Comparison of ENCODE assay signal across 1 cellular context in the genomic region with DNA sequence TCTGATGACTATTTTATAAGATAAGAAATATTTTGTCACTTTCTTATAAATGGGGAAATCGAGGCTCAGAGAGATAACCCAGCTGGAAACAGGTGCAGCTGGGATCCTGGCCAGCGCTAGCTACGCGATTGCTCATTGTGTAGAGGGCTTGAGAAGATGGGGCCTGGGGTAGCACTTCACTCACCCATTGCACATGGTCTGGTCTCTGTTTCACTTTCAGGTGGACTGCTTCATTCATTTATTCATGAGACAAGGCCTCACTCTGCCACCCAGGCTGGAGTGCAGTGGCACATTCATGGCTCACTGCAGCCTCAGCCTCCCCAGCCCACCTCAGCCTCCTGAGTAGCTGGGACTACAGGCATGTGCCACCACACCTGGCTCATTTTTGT.
TF ChIP-seq lines count a peak whose summit lies in the region.

No MANE protein-coding gene starts in this region.

TF ChIP-seq in GM23338, 12 proteins besides CTCF, POLR2A, EP300 and RAD21 (continued from another document):
- TF ChIP-seq, protein P1, sequence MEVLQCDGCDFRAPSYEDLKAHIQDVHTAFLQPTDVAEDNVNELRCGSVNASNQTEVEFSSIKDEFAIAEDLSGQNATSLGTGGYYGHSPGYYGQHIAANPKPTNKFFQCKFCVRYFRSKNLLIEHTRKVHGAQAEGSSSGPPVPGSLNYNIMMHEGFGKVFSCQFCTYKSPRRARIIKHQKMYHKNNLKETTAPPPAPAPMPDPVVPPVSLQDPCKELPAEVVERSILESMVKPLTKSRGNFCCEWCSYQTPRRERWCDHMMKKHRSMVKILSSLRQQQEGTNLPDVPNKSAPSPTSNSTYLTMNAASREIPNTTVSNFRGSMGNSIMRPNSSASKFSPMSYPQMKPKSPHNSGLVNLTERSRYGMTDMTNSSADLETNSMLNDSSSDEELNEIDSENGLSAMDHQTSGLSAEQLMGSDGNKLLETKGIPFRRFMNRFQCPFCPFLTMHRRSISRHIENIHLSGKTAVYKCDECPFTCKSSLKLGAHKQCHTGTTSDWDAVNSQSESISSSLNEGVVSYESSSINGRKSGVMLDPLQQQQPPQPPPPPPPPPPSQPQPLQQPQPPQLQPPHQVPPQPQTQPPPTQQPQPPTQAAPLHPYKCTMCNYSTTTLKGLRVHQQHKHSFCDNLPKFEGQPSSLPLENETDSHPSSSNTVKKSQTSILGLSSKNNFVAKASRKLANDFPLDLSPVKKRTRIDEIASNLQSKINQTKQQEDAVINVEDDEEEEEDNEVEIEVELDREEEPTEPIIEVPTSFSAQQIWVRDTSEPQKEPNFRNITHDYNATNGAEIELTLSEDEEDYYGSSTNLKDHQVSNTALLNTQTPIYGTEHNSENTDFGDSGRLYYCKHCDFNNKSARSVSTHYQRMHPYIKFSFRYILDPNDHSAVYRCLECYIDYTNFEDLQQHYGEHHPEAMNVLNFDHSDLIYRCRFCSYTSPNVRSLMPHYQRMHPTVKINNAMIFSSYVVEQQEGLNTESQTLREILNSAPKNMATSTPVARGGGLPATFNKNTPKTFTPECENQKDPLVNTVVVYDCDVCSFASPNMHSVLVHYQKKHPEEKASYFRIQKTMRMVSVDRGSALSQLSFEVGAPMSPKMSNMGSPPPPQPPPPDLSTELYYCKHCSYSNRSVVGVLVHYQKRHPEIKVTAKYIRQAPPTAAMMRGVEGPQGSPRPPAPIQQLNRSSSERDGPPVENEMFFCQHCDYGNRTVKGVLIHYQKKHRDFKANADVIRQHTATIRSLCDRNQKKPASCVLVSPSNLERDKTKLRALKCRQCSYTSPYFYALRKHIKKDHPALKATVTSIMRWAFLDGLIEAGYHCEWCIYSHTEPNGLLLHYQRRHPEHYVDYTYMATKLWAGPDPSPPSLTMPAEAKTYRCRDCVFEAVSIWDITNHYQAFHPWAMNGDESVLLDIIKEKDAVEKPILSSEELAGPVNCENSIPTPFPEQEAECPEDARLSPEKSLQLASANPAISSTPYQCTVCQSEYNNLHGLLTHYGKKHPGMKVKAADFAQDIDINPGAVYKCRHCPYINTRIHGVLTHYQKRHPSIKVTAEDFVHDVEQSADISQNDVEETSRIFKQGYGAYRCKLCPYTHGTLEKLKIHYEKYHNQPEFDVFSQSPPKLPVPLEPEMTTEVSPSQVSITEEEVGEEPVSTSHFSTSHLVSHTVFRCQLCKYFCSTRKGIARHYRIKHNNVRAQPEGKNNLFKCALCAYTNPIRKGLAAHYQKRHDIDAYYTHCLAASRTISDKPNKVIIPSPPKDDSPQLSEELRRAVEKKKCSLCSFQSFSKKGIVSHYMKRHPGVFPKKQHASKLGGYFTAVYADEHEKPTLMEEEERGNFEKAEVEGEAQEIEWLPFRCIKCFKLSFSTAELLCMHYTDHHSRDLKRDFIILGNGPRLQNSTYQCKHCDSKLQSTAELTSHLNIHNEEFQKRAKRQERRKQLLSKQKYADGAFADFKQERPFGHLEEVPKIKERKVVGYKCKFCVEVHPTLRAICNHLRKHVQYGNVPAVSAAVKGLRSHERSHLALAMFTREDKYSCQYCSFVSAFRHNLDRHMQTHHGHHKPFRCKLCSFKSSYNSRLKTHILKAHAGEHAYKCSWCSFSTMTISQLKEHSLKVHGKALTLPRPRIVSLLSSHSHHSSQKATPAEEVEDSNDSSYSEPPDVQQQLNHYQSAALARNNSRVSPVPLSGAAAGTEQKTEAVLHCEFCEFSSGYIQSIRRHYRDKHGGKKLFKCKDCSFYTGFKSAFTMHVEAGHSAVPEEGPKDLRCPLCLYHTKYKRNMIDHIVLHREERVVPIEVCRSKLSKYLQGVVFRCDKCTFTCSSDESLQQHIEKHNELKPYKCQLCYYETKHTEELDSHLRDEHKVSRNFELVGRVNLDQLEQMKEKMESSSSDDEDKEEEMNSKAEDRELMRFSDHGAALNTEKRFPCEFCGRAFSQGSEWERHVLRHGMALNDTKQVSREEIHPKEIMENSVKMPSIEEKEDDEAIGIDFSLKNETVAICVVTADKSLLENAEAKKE (CRISPR knock-in tag; IDR thresholded peaks at IDR 0.05) = no peak
- TF ChIP-seq ZNF114 (CRISPR knock-in tag; IDR thresholded peaks at IDR 0.05) = no peak
- no peak for TF ChIP-seq EZH2 (IDR thresholded peaks at IDR 0.05; ENCODE audit: low read depth, unreplicated experiment)
- no peak for TF ChIP-seq STAT1 (IDR thresholded peaks at IDR 0.05; ENCODE audit: unreplicated experiment)
- TF ChIP-seq JUNB (IDR thresholded peaks at IDR 0.05; ENCODE audit: unreplicated experiment) = no peak
- no peak for TF ChIP-seq ETS1 (IDR thresholded peaks at IDR 0.05)
- TF ChIP-seq EZH2phosphoT487 (IDR thresholded peaks at IDR 0.05; ENCODE audit: unreplicated experiment) = no peak
- no peak for TF ChIP-seq REST (IDR thresholded peaks at IDR 0.05; ENCODE audit: unreplicated experiment)
- no peak for TF ChIP-seq CREB1 (CRISPR knock-in tag; IDR thresholded peaks at IDR 0.05; ENCODE audit: low read depth)
- no peak for TF ChIP-seq NANOG (IDR thresholded peaks at IDR 0.05; ENCODE audit: borderline replicate concordance)
- no peak for TF ChIP-seq POLR2AphosphoS5 (IDR thresholded peaks at IDR 0.05; ENCODE audit: low read depth)
